ENCODE assay signal across 7 cellular contexts in the genomic region with DNA sequence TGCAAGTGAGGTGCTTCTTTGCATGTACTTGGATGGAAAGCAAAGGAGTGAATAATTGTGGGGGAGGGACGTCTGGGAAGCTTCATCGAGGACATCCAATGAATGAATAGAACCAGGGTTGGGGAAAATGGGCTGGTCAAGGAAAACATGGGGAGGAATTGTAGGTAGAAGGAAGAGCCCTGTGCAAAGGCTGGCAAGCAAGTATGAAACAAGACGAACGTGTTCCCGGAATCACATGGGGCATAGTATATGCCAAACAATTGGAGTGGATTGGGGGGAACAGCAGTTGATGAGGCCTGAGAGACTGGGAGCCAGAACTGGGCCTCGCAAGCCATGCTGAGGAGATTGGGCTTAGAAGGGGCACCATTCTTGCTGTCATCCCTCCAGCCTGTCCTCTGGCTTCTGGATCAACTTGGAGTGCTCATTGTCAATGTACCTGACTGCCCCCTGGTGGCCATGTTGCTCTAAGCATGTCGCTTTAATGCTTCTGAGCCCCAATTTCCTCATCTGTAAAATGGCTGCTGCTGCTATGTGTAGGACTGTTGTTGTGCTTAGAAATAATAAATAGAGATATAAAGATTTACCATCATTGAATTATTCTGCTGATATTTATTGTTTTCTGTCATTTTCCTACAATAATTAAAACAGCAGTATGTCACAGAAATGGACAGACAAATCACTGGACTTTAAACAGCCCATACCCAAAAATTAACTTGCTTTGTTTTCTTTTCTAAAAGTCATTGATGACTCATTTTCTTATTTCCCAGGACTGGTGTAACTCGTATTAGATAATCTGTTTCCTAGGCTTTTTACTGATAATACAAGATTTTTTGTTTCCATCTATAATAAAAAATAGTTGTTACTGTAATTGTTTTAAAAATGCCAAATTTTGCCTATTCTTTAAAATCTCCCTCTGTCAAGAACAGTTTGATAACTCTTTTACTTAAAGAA.
A peak's percentile ranks its signal among the peaks of the same experiment; 100 is the strongest.
DNase-seq lines count a peak whose midpoint lies in the region; ATAC-seq and TF ChIP-seq lines count a peak whose summit lies in the region.

No MANE protein-coding gene starts in this region.

- H3K27me3 ChIP-seq in IMR-90 (ENCODE audit: control insufficient read depth, insufficient read depth, low read length): 0 out of 2 replicates have a peak, but pooled peaks cover 2% of the 10 kb centered on the region
- no peaks in the 10 kb centered on the region for H3K27me3 ChIP-seq in Peyer's patch
- H3K27me3 ChIP-seq in trophoblast cell (ENCODE audit: insufficient read depth, low read length): no peaks in the 10 kb centered on the region

- dilution Hi-C loops in IMR-90 (cut with HindIII; ENCODE audit: low sequenced_read_pairs, unreplicated experiment): no loop called here

- H3K56ac ChIP-seq in IMR-90 (ENCODE audit: extremely low read depth, insufficient read depth, low read length): no peak overlapping the region

- H3K36me3 ChIP-seq in IMR-90 (ENCODE audit: control insufficient read depth, insufficient read depth, low read length) (no peaks in the 10 kb centered on the region), Peyer's patch (no peaks in the 10 kb centered on the region), trophoblast cell (ENCODE audit: control insufficient read depth in 1 of 2, insufficient read depth in 2 of 2, low read length in 2 of 2) (peaks cover 0 to 1% of the 10 kb centered on the region in 2 experiments)

- no peak overlapping the region for H4K5ac ChIP-seq in IMR-90 (ENCODE audit: low read depth, low read length)

- WGBS in IMR-90 (ENCODE audit: extremely low coverage in 2 of 2, insufficient read length in 1 of 2), 2 experiments: 78% methylated on average over 6 of the region's 8 CpGs; no CpG with 5 or more reads in 1 of the 2 experiments
- WGBS in trophoblast cell (ENCODE audit: extremely low coverage, insufficient coverage, insufficient read length): no CpG with 5 or more reads among the region's 8 CpGs

- H2AFZ ChIP-seq in IMR-90 (replicated peaks; ENCODE audit: low read length, poor library complexity): peak overlapping the region; percentile 71
- no peak overlapping the region for H2AFZ ChIP-seq in trophoblast cell (ENCODE audit: insufficient read depth, low read length, poor library complexity)

- H4K12ac ChIP-seq in trophoblast cell (ENCODE audit: low read depth, low read length): no peak overlapping the region

- H2BK5ac ChIP-seq in IMR-90 (ENCODE audit: low read depth, low read length, poor library complexity, severe bottlenecking): peak overlapping the region; percentile 92
- no peak overlapping the region for H2BK5ac ChIP-seq in trophoblast cell (ENCODE audit: low read depth, low read length, poor library complexity)

- peak; percentile 84 for TF ChIP-seq CTCF in GM12875 (IDR thresholded peaks at IDR 0.05; ENCODE audit: borderline replicate concordance, insufficient read depth, low read depth, low read length)
- TF ChIP-seq CTCF in IMR-90 (conservative IDR thresholded peaks at IDR 0.05; ENCODE audit: low read depth, low read length): peak; percentile 58
- peak; percentile 43 to 68 (median 60) for TF ChIP-seq CTCF in Peyer's patch (IDR thresholded peaks at IDR 0.05)
- TF ChIP-seq CTCF in foreskin fibroblast (IDR thresholded peaks at IDR 0.05; ENCODE audit: low read depth, low read length): peak; percentile 46

- H3K27ac ChIP-seq in IMR-90 (ENCODE audit: insufficient read depth, low read length): peak overlapping the region; percentile 74; the same call in 1 of the 2 replicates
- H3K27ac ChIP-seq in Peyer's patch: no peak overlapping the region
- H3K27ac ChIP-seq in trophoblast cell (ENCODE audit: low read depth, low read length): no peak overlapping the region

- H2BK12ac ChIP-seq in trophoblast cell (ENCODE audit: low read length): no peak overlapping the region

- H4K91ac ChIP-seq in IMR-90 (ENCODE audit: insufficient read depth, low read depth, low read length) (peak overlapping the region; percentile 65), trophoblast cell (ENCODE audit: low read depth, low read length) (no peak overlapping the region)

- BruUV-seq in IMR-90 (replicated peaks; lab: Mats Ljungman, UMichigan): no TSS peak

- peak overlapping the region; percentile 45 for H3K4ac ChIP-seq in IMR-90 (ENCODE audit: low read depth, low read length)
- H3K4ac ChIP-seq in trophoblast cell (ENCODE audit: low read depth, low read length): no peak overlapping the region

- H3K9ac ChIP-seq in IMR-90 (ENCODE audit: low read depth, low read length): no peak overlapping the region
- H3K9ac ChIP-seq in trophoblast cell (ENCODE audit: low read length): no peak overlapping the region

- H3K9me3 ChIP-seq in IMR-90 (ENCODE audit: control insufficient read depth, insufficient read depth, low read length) (peaks cover 5% of the 10 kb centered on the region; the same call in 1 of the 2 replicates), Peyer's patch (no peaks in the 10 kb centered on the region), trophoblast cell (ENCODE audit: insufficient read depth, low read depth, low read length) (no peaks in the 10 kb centered on the region)

- H2AK5ac ChIP-seq in IMR-90 (ENCODE audit: low read depth, low read length) (peak overlapping the region; percentile 58; the same call in 1 of the 2 replicates), trophoblast cell (ENCODE audit: low read length) (no peak overlapping the region)

- H2BK120ac ChIP-seq in IMR-90 (ENCODE audit: low read depth, low read length) (peak overlapping the region; percentile 69; the same call in 1 of the 2 replicates), trophoblast cell (ENCODE audit: insufficient read depth, low read length, poor library complexity) (no peak overlapping the region)

- H3K14ac ChIP-seq in IMR-90 (replicated peaks; ENCODE audit: low read depth, low read length) (no peak overlapping the region), trophoblast cell (ENCODE audit: low read length) (no peak overlapping the region)

- H3K4me1 ChIP-seq in IMR-90 (ENCODE audit: control insufficient read depth, insufficient read depth, low read length) (peaks cover 5% of the 10 kb centered on the region; the same call in 1 of the 2 replicates), Peyer's patch (no peaks in the 10 kb centered on the region), trophoblast cell (ENCODE audit: control insufficient read depth in 1 of 2, insufficient read depth in 2 of 2, low read length in 2 of 2) (peaks cover 0 to 1% of the 10 kb centered on the region in 2 experiments)

- H3K4me2 ChIP-seq in IMR-90 (ENCODE audit: low read depth, low read length) (peak overlapping the region; percentile 66; the same call in 1 of the 2 replicates), trophoblast cell (ENCODE audit: low read length) (no peak overlapping the region)

- CTCF ChIA-PET in IMR-90 (lab: Yijun Ruan, JAX): interaction anchor here (0.6 to 1.0 kb wide), 2 partner anchors 52 to 98 kb away, joined by 3 read pairs; no protein-coding TSS in a partner anchor

- H3K4me3 ChIP-seq in GM12875 (ENCODE audit: low read depth, low read length) (no peak overlapping the region), IMR-90 (ENCODE audit: insufficient read depth, low read depth, low read length) (no peak overlapping the region), Peyer's patch (no peak overlapping the region), foreskin fibroblast (ENCODE audit: low read depth in 1 of 2, low read length in 2 of 2) (peak overlapping the region in 1 of 2 donors; percentile 15), trophoblast cell (ENCODE audit: low read depth, low read length) (no peak overlapping the region)

- H3K79me1 ChIP-seq in IMR-90 (ENCODE audit: low read depth in 1 of 2, low read length in 2 of 2): peaks cover 3 to 10% of the 10 kb centered on the region in 2 experiments; a peak in 1 of 4 replicates
- H3K79me1 ChIP-seq in trophoblast cell (ENCODE audit: low read length): no peaks in the 10 kb centered on the region

- in situ Hi-C loops in IMR-90 (cut with MboI; ENCODE audit: low sequenced_read_pairs): no loop called here

- peak; percentile 50 for TF ChIP-seq RAD21 in IMR-90 (IDR thresholded peaks at IDR 0.05; ENCODE audit: low read length)

- H3K18ac ChIP-seq in IMR-90 (ENCODE audit: low read depth, low read length): no peak overlapping the region; the same call in 1 of the 2 replicates
- H3K18ac ChIP-seq in trophoblast cell (ENCODE audit: low read length): no peak overlapping the region

- TF ChIP-seq POLR2A in IMR-90 (IDR thresholded peaks at IDR 0.05; ENCODE audit: low read depth, low read length) (no peak), Peyer's patch (IDR thresholded peaks at IDR 0.05) (no peak)

- intact Hi-C loops in IMR-90 (cut with micrococcal nuclease): loop anchor here (1.0 to 5.0 kb wide), 2 partner anchors 65 to 141 kb away; partner anchors contain the start of gene RP2

- peak overlapping the region; percentile 61; the same call in 1 of the 3 replicates for H2BK15ac ChIP-seq in IMR-90 (ENCODE audit: low read depth, low read length)

- peak overlapping the region in 1 of 2 experiments; percentile 8; a peak in 1 of 4 replicates for H4K8ac ChIP-seq in IMR-90 (ENCODE audit: low read depth in 2 of 2, low read length in 2 of 2)
- H4K8ac ChIP-seq in trophoblast cell (ENCODE audit: low read depth, low read length): no peak overlapping the region

- 0 out of 2 replicates have a peak overlapping the region, but pooled peaks have one; percentile 13 for H2BK20ac ChIP-seq in IMR-90 (ENCODE audit: low read depth, low read length)

- DNase-seq in IMR-90 (peak; percentile 81), Peyer's patch (peak; percentile 71 to 93 (median 81)), foreskin fibroblast (peak; percentile 49 to 80), trophoblast cell (peak; percentile 67 to 88), ureter (ENCODE audit: low spot score) (peak; percentile 49)
- peak; percentile 86 to 88 for DNase-seq in activated T-cell treated with anti-CD3 and anti-CD28 coated beads, Interleukin-2, amount 50 U/mL, for 48 hours

- peak overlapping the region; percentile 90 for H2AK9ac ChIP-seq in IMR-90 (replicated peaks; ENCODE audit: low read depth, low read length, poor library complexity)

- POLR2A ChIA-PET in IMR-90 (lab: Charles Lee; ENCODE audit: unreplicated experiment): no interaction called here

- H3K23ac ChIP-seq in IMR-90 (ENCODE audit: low read depth, low read length) (no peak overlapping the region), trophoblast cell (ENCODE audit: low read length) (no peak overlapping the region)

- peak; percentile 76 for ATAC-seq in IMR-90 (ENCODE audit: low read depth)

- H4K20me1 ChIP-seq in IMR-90 (ENCODE audit: insufficient read depth, low read length): peaks cover 6% of the 10 kb centered on the region; the same call in 1 of the 2 replicates

- H3K79me2 ChIP-seq in trophoblast cell (ENCODE audit: control insufficient read depth, insufficient read depth, low read length, poor library complexity): peaks cover 2% of the 10 kb centered on the region

- 0 out of 2 replicates have a peak, but pooled peaks cover 6% of the 10 kb centered on the region for H3K9me1 ChIP-seq in IMR-90 (ENCODE audit: insufficient read depth, low read length)

TF ChIP-seq in IMR-90, 13 proteins besides CTCF, POLR2A, EP300 and RAD21:
- TF ChIP-seq SMC3 (IDR thresholded peaks at IDR 0.05; ENCODE audit: low read depth, low read length): peak; percentile 37
- TF ChIP-seq FOS (IDR thresholded peaks at IDR 0.05; ENCODE audit: low read depth, low read length): peak; percentile 57
- TF ChIP-seq RFX5 (IDR thresholded peaks at IDR 0.05; ENCODE audit: low read depth, low read length): no peak
